In genomic region chr16:50038756-50039529, GRCh38 we compare ENCODE assay signal across 9 cellular contexts. TPM values are rescaled to one million over a fixed set of nuclear protein-coding genes. Genes with fewer than 3 reads are reported as not detected.
DNase-seq lines count a peak whose midpoint lies in the region; ATAC-seq and FAIRE-seq lines count a peak whose summit lies in the region.
"Had no signal": no experiment of that assay in that cellular context is flagged by ENCODE, and none has a peak within 500 bp of the region (broad histone marks: within the 10 kb centered on the region; RNA-seq: fewer than 3 reads in every experiment).

No MANE protein-coding gene starts in this region.

- H3K36me3 Mint-ChIP-seq in activated CD8-positive, alpha-beta T cell treated with anti-CD3 and anti-CD28 coated beads, Interleukin-2, amount 10 ng/mL, durations not matched to agents 7 days and 5 days (ENCODE audit: low read depth): peaks cover 23% of the 10 kb centered on the region
- peaks cover 5% of the 10 kb centered on the region for H3K36me3 Mint-ChIP-seq in stimulated activated memory B cell treated with anti-CD40 and anti-IgM and Interleukin-4, amounts not matched to agents 10 μg/mL and 1 μg/mL and 100 μg/mL, for 72 hours
- peaks cover 17% of the 10 kb centered on the region for H3K36me3 Mint-ChIP-seq in activated naive CD4-positive, alpha-beta T cell treated with anti-CD3 and anti-CD28 coated beads, Interleukin-2, amount 10 ng/mL, durations not matched to agents 7 days and 5 days

- no peak for FAIRE-seq in RCC 7860 (lab: Jason Lieb, UNC)

- H3K79me2 ChIP-seq in Karpas-422 (ENCODE audit: low read length): no peaks in the 10 kb centered on the region

- no peak overlapping the region for H3K27ac ChIP-seq in Karpas-422 (ENCODE audit: low read length)

- CTCF ChIA-PET in activated CD8-positive, alpha-beta T cell treated with anti-CD3 and anti-CD28 coated beads, Interleukin-2, amount 10 ng/mL, durations not matched to agents 7 days and 5 days (lab: Charles Lee): interaction anchor here (0.9 to 6.2 kb wide), 5 partner anchors 13 to 626 kb away, joined by 3 to 54 read pairs (median 4); partner anchors contain the start of gene CNEP1R1
- CTCF ChIA-PET in activated naive CD4-positive, alpha-beta T cell treated with anti-CD3 and anti-CD28 coated beads, Interleukin-2, amount 10 ng/mL, durations not matched to agents 7 days and 5 days (lab: Charles Lee): interaction anchor here (0.7 to 1.4 kb wide), 2 partner anchors 11 to 172 kb away, joined by 3 read pairs; no protein-coding TSS in a partner anchor

- H4K20me1 ChIP-seq in Karpas-422 (ENCODE audit: insufficient read depth, low read depth, low read length): no peaks in the 10 kb centered on the region

- no peak for ATAC-seq in activated CD8-positive, alpha-beta T cell treated with anti-CD3 and anti-CD28 coated beads, Interleukin-2, amount 10 ng/mL, durations not matched to agents 7 days and 5 days
- ATAC-seq in left colon (peak; percentile 86), HG02970 (IDR thresholded peaks at IDR 0.05; ENCODE audit: low FRiP score, unreplicated experiment) (no peak)
- ATAC-seq in stimulated activated memory B cell treated with anti-CD40 and anti-IgM and Interleukin-4, amounts not matched to agents 10 μg/mL and 1 μg/mL and 100 μg/mL, for 72 hours: peak; percentile 43

- no peaks in the 10 kb centered on the region for H3K9me3 Mint-ChIP-seq in activated CD8-positive, alpha-beta T cell treated with anti-CD3 and anti-CD28 coated beads, Interleukin-2, amount 10 ng/mL, durations not matched to agents 7 days and 5 days (ENCODE audit: insufficient read depth)
- no peaks in the 10 kb centered on the region for H3K9me3 Mint-ChIP-seq in stimulated activated memory B cell treated with anti-CD40 and anti-IgM and Interleukin-4, amounts not matched to agents 10 μg/mL and 1 μg/mL and 100 μg/mL, for 72 hours
- no peaks in the 10 kb centered on the region for H3K9me3 Mint-ChIP-seq in activated naive CD4-positive, alpha-beta T cell treated with anti-CD3 and anti-CD28 coated beads, Interleukin-2, amount 10 ng/mL, durations not matched to agents 7 days and 5 days

- intact Hi-C loops in left colon (cut with DNase I, micrococcal nuclease): no loop called here

- H3K36me3 ChIP-seq in Karpas-422 (ENCODE audit: insufficient read depth, low read length): peaks cover 4% of the 10 kb centered on the region; the same call in 1 of the 2 replicates

- peaks cover 12% of the 10 kb centered on the region for H3K4me1 Mint-ChIP-seq in activated CD8-positive, alpha-beta T cell treated with anti-CD3 and anti-CD28 coated beads, Interleukin-2, amount 10 ng/mL, durations not matched to agents 7 days and 5 days (ENCODE audit: low read depth)
- H3K4me1 Mint-ChIP-seq in stimulated activated memory B cell treated with anti-CD40 and anti-IgM and Interleukin-4, amounts not matched to agents 10 μg/mL and 1 μg/mL and 100 μg/mL, for 72 hours: peaks cover 13% of the 10 kb centered on the region
- peaks cover 7% of the 10 kb centered on the region for H3K4me1 Mint-ChIP-seq in activated naive CD4-positive, alpha-beta T cell treated with anti-CD3 and anti-CD28 coated beads, Interleukin-2, amount 10 ng/mL, durations not matched to agents 7 days and 5 days

- no peak overlapping the region for H3K9ac ChIP-seq in Karpas-422 (ENCODE audit: low read length)

- H3K9me2 ChIP-seq in Karpas-422 (replicated peaks; ENCODE audit: insufficient read depth, low read length): no peaks in the 10 kb centered on the region

- no peaks in the 10 kb centered on the region for H3K9me3 ChIP-seq in Karpas-422 (ENCODE audit: low read length)

- H3K4me3 Mint-ChIP-seq in activated CD8-positive, alpha-beta T cell treated with anti-CD3 and anti-CD28 coated beads, Interleukin-2, amount 10 ng/mL, durations not matched to agents 7 days and 5 days: no peak overlapping the region
- no peak overlapping the region for H3K4me3 Mint-ChIP-seq in stimulated activated memory B cell treated with anti-CD40 and anti-IgM and Interleukin-4, amounts not matched to agents 10 μg/mL and 1 μg/mL and 100 μg/mL, for 72 hours
- H3K4me3 Mint-ChIP-seq in activated naive CD4-positive, alpha-beta T cell treated with anti-CD3 and anti-CD28 coated beads, Interleukin-2, amount 10 ng/mL, durations not matched to agents 7 days and 5 days: no peak overlapping the region

- H2AFZ ChIP-seq in Karpas-422 (ENCODE audit: low read length): no peak overlapping the region

- peak; percentile 55 for DNase-seq in Karpas-422
- DNase-seq in activated CD8-positive, alpha-beta T cell treated with anti-CD3 and anti-CD28 coated beads, Interleukin-2, amount 10 ng/mL, durations not matched to agents 7 days and 5 days: no peak
- DNase-seq in left colon: peak; percentile 52 to 81
- no peak for DNase-seq in activated naive CD4-positive, alpha-beta T cell treated with anti-CD3 and anti-CD28 coated beads, Interleukin-2, amount 10 ng/mL, durations not matched to agents 7 days and 5 days
- no peak for DNase-seq in NCI-H2196 (lab: John Stamatoyannopoulos, UW; ENCODE audit: unreplicated experiment)
- no peak for DNase-seq in RCC 7860 (ENCODE audit: low spot score)
- DNase-seq: NCI-H748 treated with DMSO at 0.1 percent for 48 hours had no signal

- H3K27ac Mint-ChIP-seq in activated CD8-positive, alpha-beta T cell treated with anti-CD3 and anti-CD28 coated beads, Interleukin-2, amount 10 ng/mL, durations not matched to agents 7 days and 5 days: peak overlapping the region; percentile 22
- peak overlapping the region; percentile 46 for H3K27ac Mint-ChIP-seq in stimulated activated memory B cell treated with anti-CD40 and anti-IgM and Interleukin-4, amounts not matched to agents 10 μg/mL and 1 μg/mL and 100 μg/mL, for 72 hours
- no peak overlapping the region for H3K27ac Mint-ChIP-seq in activated naive CD4-positive, alpha-beta T cell treated with anti-CD3 and anti-CD28 coated beads, Interleukin-2, amount 10 ng/mL, durations not matched to agents 7 days and 5 days

- POLR2A ChIA-PET in activated CD8-positive, alpha-beta T cell treated with anti-CD3 and anti-CD28 coated beads, Interleukin-2, amount 10 ng/mL, durations not matched to agents 7 days and 5 days (lab: Charles Lee): interaction anchor here (1.1 kb wide), 1 partner anchor 13 kb away, joined by 4 read pairs; no protein-coding TSS in a partner anchor

- H3K4me1 ChIP-seq in Karpas-422 (ENCODE audit: low read length): peaks cover 4% of the 10 kb centered on the region

- no peak overlapping the region for H3K4me3 ChIP-seq in Karpas-422 (ENCODE audit: low read length)

- no peak overlapping the region for H3K4me2 ChIP-seq in Karpas-422 (ENCODE audit: low read depth, low read length, poor library complexity, severe bottlenecking)

- peaks cover 10% of the 10 kb centered on the region for H3K27me3 Mint-ChIP-seq in activated CD8-positive, alpha-beta T cell treated with anti-CD3 and anti-CD28 coated beads, Interleukin-2, amount 10 ng/mL, durations not matched to agents 7 days and 5 days (ENCODE audit: low read depth)
- H3K27me3 Mint-ChIP-seq in stimulated activated memory B cell treated with anti-CD40 and anti-IgM and Interleukin-4, amounts not matched to agents 10 μg/mL and 1 μg/mL and 100 μg/mL, for 72 hours: peaks cover 9% of the 10 kb centered on the region
- peaks cover 15% of the 10 kb centered on the region for H3K27me3 Mint-ChIP-seq in activated naive CD4-positive, alpha-beta T cell treated with anti-CD3 and anti-CD28 coated beads, Interleukin-2, amount 10 ng/mL, durations not matched to agents 7 days and 5 days

- no peaks in the 10 kb centered on the region for H3K27me3 ChIP-seq in Karpas-422 (ENCODE audit: low read length)

RNA-seq across cellular contexts. Expression of gene CNEP1R1, which starts 13.9 kb away (rescaled TPM):
- 11.8 and 27.1 TPM in 2 replicates for total RNA-seq in Karpas-422 (2014; rRNA removed; shearing (Covaris generic); ENCODE audit: low replicate concordance)
- 10 to 100 TPM; 25.1 to 26.9 TPM for total RNA-seq in activated CD8-positive, alpha-beta T cell treated with anti-CD3 and anti-CD28 coated beads, Interleukin-2, amount 10 ng/mL, durations not matched to agents 7 days and 5 days
- 10 to 100 TPM; 17.8 to 19.2 TPM for total RNA-seq in left colon

RNA-seq across cellular contexts. Expression of gene HEATR3, which starts 26.8 kb away (rescaled TPM):
- total RNA-seq in Karpas-422 (2014; rRNA removed; shearing (Covaris generic); ENCODE audit: low replicate concordance): 22.1 and 24.4 TPM in 2 replicates
- 10 to 100 TPM; 29.7 to 31.7 TPM for total RNA-seq in activated CD8-positive, alpha-beta T cell treated with anti-CD3 and anti-CD28 coated beads, Interleukin-2, amount 10 ng/mL, durations not matched to agents 7 days and 5 days
- total RNA-seq in left colon: 10 to 100 TPM; 17.4 to 22.5 TPM

Comparison
In these comparisons a context has a peak if more than half of its experiments do, and no peak if none do; other contexts are left out.
1. DNase-seq: peak in Karpas-422 (single experiment) and left colon (2 of 2); none in activated CD8-positive, alpha-beta T cell treated with anti-CD3 and anti-CD28 coated beads, Interleukin-2, amount 10 ng/mL, durations not matched to agents 7 days and 5 days (single experiment), activated naive CD4-positive, alpha-beta T cell treated with anti-CD3 and anti-CD28 coated beads, Interleukin-2, amount 10 ng/mL, durations not matched to agents 7 days and 5 days (single experiment), NCI-H2196 (single experiment) and RCC 7860 (single experiment).
2. ATAC-seq: peak in left colon (single experiment) and stimulated activated memory B cell treated with anti-CD40 and anti-IgM and Interleukin-4, amounts not matched to agents 10 μg/mL and 1 μg/mL and 100 μg/mL, for 72 hours (single experiment); none in activated CD8-positive, alpha-beta T cell treated with anti-CD3 and anti-CD28 coated beads, Interleukin-2, amount 10 ng/mL, durations not matched to agents 7 days and 5 days (single experiment) and HG02970 (single experiment).